7 cellular contexts compared by ENCODE assay signal in the genomic region with DNA sequence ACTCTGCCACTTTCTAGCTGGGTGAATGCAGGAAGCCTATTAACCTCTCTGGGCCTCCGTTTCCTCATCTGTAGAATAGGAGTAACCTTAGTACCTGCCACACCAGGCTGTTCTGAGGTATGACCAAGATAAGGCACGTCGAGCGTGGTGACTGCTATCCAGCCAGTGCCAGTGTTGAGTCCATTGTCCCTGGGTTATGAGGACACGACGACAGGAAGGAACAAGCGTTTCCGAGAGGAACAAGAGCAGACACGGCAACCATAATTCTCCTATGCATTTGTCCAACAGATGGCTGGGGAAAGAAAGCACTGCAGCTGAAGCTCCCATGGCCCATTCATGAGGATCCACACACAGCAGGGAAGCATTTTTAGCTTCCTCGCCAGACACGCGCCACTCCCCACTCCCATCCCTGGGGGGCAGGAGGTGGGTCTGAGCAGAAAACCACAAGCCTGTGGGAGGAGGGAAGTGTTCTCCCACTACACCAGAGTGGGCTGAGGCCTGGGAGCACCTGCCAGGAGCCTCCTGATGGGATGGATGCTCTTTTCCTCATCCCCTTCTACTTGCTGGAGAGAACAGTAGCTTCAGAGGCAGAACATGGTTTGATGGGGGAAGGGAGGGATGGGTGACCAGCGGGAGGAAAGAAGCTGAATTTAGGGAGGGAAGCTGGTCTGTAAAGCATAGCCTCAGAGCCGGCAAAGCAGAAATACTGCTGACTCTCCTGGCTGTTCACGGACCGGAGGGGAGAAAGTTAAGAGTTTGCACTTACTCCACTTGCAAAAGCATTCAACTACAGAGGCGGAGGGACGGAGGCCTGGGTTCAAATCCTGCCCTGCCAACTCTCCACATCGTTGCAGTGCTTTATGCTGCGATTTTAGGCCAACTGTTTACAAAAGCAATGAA. TPM values are rescaled to one million over a fixed set of nuclear protein-coding genes. Genes with fewer than 3 reads are reported as not detected.
A peak's percentile ranks its signal among the peaks of the same experiment; 100 is the strongest.
DNase-seq lines count a peak whose midpoint lies in the region; ATAC-seq and TF ChIP-seq lines count a peak whose summit lies in the region.

No MANE protein-coding gene starts in this region.

- no peak overlapping the region for H2AK5ac ChIP-seq in trophoblast cell (ENCODE audit: low read length)

- H2BK12ac ChIP-seq in trophoblast cell (ENCODE audit: low read length), result no peak overlapping the region

- H3K4me2 ChIP-seq in trophoblast cell (ENCODE audit: low read length), result no peak overlapping the region

- H4K91ac ChIP-seq in trophoblast cell (ENCODE audit: low read depth, low read length), result no peak overlapping the region

- no peak overlapping the region for H2AFZ ChIP-seq in trophoblast cell (ENCODE audit: insufficient read depth, low read length, poor library complexity)

- no peak overlapping the region for H2BK120ac ChIP-seq in trophoblast cell (ENCODE audit: insufficient read depth, low read length, poor library complexity)

- H3K4me1 ChIP-seq in trophoblast cell (ENCODE audit: control insufficient read depth in 1 of 2, insufficient read depth in 2 of 2, low read length in 2 of 2), result peaks cover 8 to 10% of the 10 kb centered on the region in 2 experiments

- peaks cover 18% of the 10 kb centered on the region for H3K79me2 ChIP-seq in trophoblast cell (ENCODE audit: control insufficient read depth, insufficient read depth, low read length, poor library complexity)

- no peak overlapping the region for H3K14ac ChIP-seq in trophoblast cell (ENCODE audit: low read length)

- TF ChIP-seq CTCF in GM06990 (IDR thresholded peaks at IDR 0.05; ENCODE audit: insufficient read depth, low read length, poor library complexity, severe bottlenecking) (no peak), coronary artery (IDR thresholded peaks at IDR 0.05) (no peak)

- no peak overlapping the region for H3K9ac ChIP-seq in trophoblast cell (ENCODE audit: low read length)

- H3K4ac ChIP-seq in trophoblast cell (ENCODE audit: low read depth, low read length), result peak overlapping the region; percentile 4

- no peak overlapping the region for H4K12ac ChIP-seq in trophoblast cell (ENCODE audit: low read depth, low read length)

- no peaks in the 10 kb centered on the region for H3K9me3 ChIP-seq in trophoblast cell (ENCODE audit: insufficient read depth, low read depth, low read length)

- H3K36me3 ChIP-seq in GM06990 (ENCODE audit: control insufficient read depth, insufficient read depth, low read length) (peaks cover 20% of the 10 kb centered on the region), trophoblast cell (ENCODE audit: control insufficient read depth in 1 of 2, insufficient read depth in 2 of 2, low read length in 2 of 2) (peaks cover 11 to 22% of the 10 kb centered on the region in 2 experiments)

- H3K27ac ChIP-seq in coronary artery, result no peak overlapping the region
- H3K27ac ChIP-seq in trophoblast cell (ENCODE audit: low read depth, low read length), result no peak overlapping the region

- no peak overlapping the region for H3K23ac ChIP-seq in trophoblast cell (ENCODE audit: low read length)

- no peak for ATAC-seq in GM19328 (IDR thresholded peaks at IDR 0.05; ENCODE audit: unreplicated experiment)

- WGBS in trophoblast cell (ENCODE audit: extremely low coverage, insufficient coverage, insufficient read length), result no CpG with 5 or more reads among the region's 20 CpGs

- H2BK5ac ChIP-seq in trophoblast cell (ENCODE audit: low read depth, low read length, poor library complexity), result no peak overlapping the region

- no peak for DNase-seq in GM06990 (ENCODE audit: extremely low read depth, insufficient read length)
- peak; percentile 21 to 70 for DNase-seq in NCI-H524 (lab: John Stamatoyannopoulos, UW)
- DNase-seq in coronary artery (ENCODE audit: low spot score), result no peak
- no peak for DNase-seq in trophoblast cell
- DNase-seq in C1 segment of cervical spinal cord (lab: John Stamatoyannopoulos, UW), result no peak
- no peak for DNase-seq in dedifferentiated amniotic fluid mesenchymal stem cell (ENCODE audit: extremely low spot score)

- H3K4me3 ChIP-seq in GM06990 (replicated peaks; ENCODE audit: low read depth, low read length), result peak overlapping the region; percentile 91
- peak overlapping the region; percentile 88 for H3K4me3 ChIP-seq in coronary artery
- no peak overlapping the region for H3K4me3 ChIP-seq in trophoblast cell (ENCODE audit: low read depth, low read length)

- H3K27me3 ChIP-seq in GM06990 (replicated peaks; ENCODE audit: control insufficient read depth, insufficient read depth, low read length) (no peaks in the 10 kb centered on the region), trophoblast cell (ENCODE audit: insufficient read depth, low read length) (no peaks in the 10 kb centered on the region)

- H4K8ac ChIP-seq in trophoblast cell (ENCODE audit: low read depth, low read length), result no peak overlapping the region

- no peak overlapping the region for H3K18ac ChIP-seq in trophoblast cell (ENCODE audit: low read length)

- H3K79me1 ChIP-seq in trophoblast cell (ENCODE audit: low read length), result peaks cover 13% of the 10 kb centered on the region

RNA-seq across cellular contexts. Expression of gene COTL1, which starts 2.7 kb away (rescaled TPM):
- polyA plus RNA-seq in trophoblast cell (2013), result 194 and 199 TPM in 2 replicates

RNA-seq across cellular contexts. Expression of gene KLHL36, which starts 33.1 kb away (rescaled TPM):
- polyA plus RNA-seq in trophoblast cell (2013), result 17.4 and 17.6 TPM in 2 replicates

Comparison
In these comparisons a context has a peak if more than half of its experiments do, and no peak if none do; other contexts are left out.
1. DNase-seq: peak in NCI-H524 (2 of 2); none in GM06990 (single experiment), coronary artery (single experiment), trophoblast cell (0 of 2), C1 segment of cervical spinal cord (0 of 14) and dedifferentiated amniotic fluid mesenchymal stem cell (single experiment).